9 cellular contexts compared by ENCODE assay signal in the genomic region with DNA sequence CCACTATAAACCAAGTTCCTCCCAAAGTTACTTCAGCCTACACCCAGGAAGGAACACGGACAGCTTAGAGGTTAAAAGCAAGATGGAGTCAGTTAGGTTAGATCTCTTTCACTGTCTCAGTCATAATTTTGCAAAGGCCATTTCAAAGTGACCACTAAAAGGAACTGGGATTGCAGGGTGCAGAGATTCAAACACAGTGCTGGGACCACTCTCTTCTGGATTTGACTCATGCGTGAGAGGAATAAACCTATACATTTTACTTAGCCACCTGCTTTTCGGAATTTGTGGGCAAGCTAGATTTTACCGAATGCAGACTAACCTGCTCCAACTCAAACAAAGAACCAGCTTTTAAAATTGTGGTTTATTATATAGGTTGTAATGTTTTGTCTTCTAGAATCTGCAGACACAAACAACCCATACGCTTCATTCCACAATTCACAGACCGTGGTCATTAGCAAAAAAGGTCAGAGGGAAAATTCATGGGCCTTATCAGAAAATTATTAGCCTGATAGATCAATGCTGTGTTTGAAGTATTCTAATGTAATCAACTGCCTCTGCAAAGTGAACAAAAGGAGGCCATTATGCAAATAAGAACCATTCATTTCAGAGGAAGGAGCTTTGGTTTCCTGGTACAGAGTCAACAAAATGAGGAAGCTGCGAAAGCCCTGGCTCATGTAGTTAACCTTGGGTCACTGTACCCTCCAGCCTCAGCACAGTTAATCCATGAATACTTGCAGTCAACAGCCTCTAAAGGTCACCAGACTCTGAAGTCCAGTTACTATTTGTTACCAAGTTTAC.
DNase-seq lines count a peak whose midpoint lies in the region; ATAC-seq and TF ChIP-seq lines count a peak whose summit lies in the region.
"Had no signal": no experiment of that assay in that cellular context is flagged by ENCODE, and none has a peak within 500 bp of the region (broad histone marks: within the 10 kb centered on the region; RNA-seq: fewer than 3 reads in every experiment).

No MANE protein-coding gene starts in this region.

- no peaks in the 10 kb centered on the region for H3K79me2 ChIP-seq in PC-3 (ENCODE audit: low read length)

- CTCF ChIA-PET in PC-3 (lab: Charles Lee) = no interaction called here

- no peaks in the 10 kb centered on the region for H3K9me3 ChIP-seq in PC-3 (ENCODE audit: low read length)
- no peaks in the 10 kb centered on the region for H3K9me3 ChIP-seq in lower lobe of right lung

- no peaks in the 10 kb centered on the region for H4K20me1 ChIP-seq in PC-3 (ENCODE audit: low read length)

- TF ChIP-seq CTCF in PC-3 (conservative IDR thresholded peaks at IDR 0.05; ENCODE audit: low read depth, low read length) (no peak), lower lobe of right lung (IDR thresholded peaks at IDR 0.05) (no peak)

- H3K4me2 ChIP-seq in PC-3 (ENCODE audit: low read length) = no peak overlapping the region; the same call in 1 of the 2 replicates

- POLR2A ChIA-PET in PC-3 (lab: Charles Lee; ENCODE audit: unreplicated experiment) = no interaction called here

- H3K4me1 ChIP-seq in PC-3 (ENCODE audit: insufficient read depth, low read length) (peaks cover 31% of the 10 kb centered on the region), lower lobe of right lung (peaks cover 38% of the 10 kb centered on the region)

- H3K9ac ChIP-seq in PC-3 (ENCODE audit: low read length) = no peak overlapping the region

- H3F3A ChIP-seq in PC-3 (ENCODE audit: low read length, unreplicated experiment) = no peaks in the 10 kb centered on the region

- BruUV-seq in PC-3 (replicated peaks; lab: Mats Ljungman, UMichigan) = no TSS peak

- H3K36me3 ChIP-seq in PC-3 (ENCODE audit: low read depth, low read length) = no peaks in the 10 kb centered on the region
- no peaks in the 10 kb centered on the region for H3K36me3 ChIP-seq in lower lobe of right lung

- no peak overlapping the region for H2AFZ ChIP-seq in PC-3 (ENCODE audit: low read length)

- intact Hi-C loops in PC-3 (cut with micrococcal nuclease) (no loop called here), lower lobe of right lung (cut with DNase I) (no loop called here)

- H3K27me3 ChIP-seq in PC-3 (ENCODE audit: low read length) = no peaks in the 10 kb centered on the region
- H3K27me3 ChIP-seq in lower lobe of right lung (ENCODE audit: low read depth) = no peaks in the 10 kb centered on the region

- H3K27ac ChIP-seq in PC-3 (ENCODE audit: low read length) (peak overlapping the region; percentile 43), lower lobe of right lung (peak overlapping the region; percentile 28)
- H3K27ac ChIP-seq: 22Rv1 had no signal

- DNase-seq in NCI-H146 (lab: John Stamatoyannopoulos, UW) (peak; percentile 15), NCI-H146 treated with DMSO at 0.1 percent for 48 hours (lab: John Stamatoyannopoulos, UW; ENCODE audit: unreplicated experiment) (no peak), PC-3 (peak; percentile 20), lower lobe of right lung (no peak), HuH-7.5 (ENCODE audit: low spot score) (no peak)
- DNase-seq in NK-92 treated with Interleukin-12 subunit alpha and Interleukin-12 subunit beta, amount 100 ng/mL, for 24 hours (lab: John Stamatoyannopoulos, UW) = no peak
- no peak for DNase-seq in stimulated activated naive CD4-positive, alpha-beta T cell (lab: John Stamatoyannopoulos, UW)

- H3K4me3 ChIP-seq in PC-3 (ENCODE audit: low read length) (no peak overlapping the region), lower lobe of right lung (no peak overlapping the region)

- peak; percentile 67 for ATAC-seq in HG02885 (IDR thresholded peaks at IDR 0.05; ENCODE audit: poor library complexity, unreplicated experiment)
- no peak for ATAC-seq in PC-3
- peak; percentile 51 to 77 for ATAC-seq in lower lobe of right lung

- no peaks in the 10 kb centered on the region for H3K9me2 ChIP-seq in PC-3 (replicated peaks; ENCODE audit: low read length)

Comparison
In these comparisons a context has a peak if more than half of its experiments do, and no peak if none do; other contexts are left out.
1. DNase-seq: peak in NCI-H146 (single experiment) and PC-3 (single experiment); none in NCI-H146 treated with DMSO at 0.1 percent for 48 hours (single experiment), lower lobe of right lung (single experiment), NK-92 treated with Interleukin-12 subunit alpha and Interleukin-12 subunit beta, amount 100 ng/mL, for 24 hours (single experiment), stimulated activated naive CD4-positive, alpha-beta T cell (0 of 6) and HuH-7.5 (single experiment).